2 cellular contexts compared by ENCODE assay signal in the genomic region with DNA sequence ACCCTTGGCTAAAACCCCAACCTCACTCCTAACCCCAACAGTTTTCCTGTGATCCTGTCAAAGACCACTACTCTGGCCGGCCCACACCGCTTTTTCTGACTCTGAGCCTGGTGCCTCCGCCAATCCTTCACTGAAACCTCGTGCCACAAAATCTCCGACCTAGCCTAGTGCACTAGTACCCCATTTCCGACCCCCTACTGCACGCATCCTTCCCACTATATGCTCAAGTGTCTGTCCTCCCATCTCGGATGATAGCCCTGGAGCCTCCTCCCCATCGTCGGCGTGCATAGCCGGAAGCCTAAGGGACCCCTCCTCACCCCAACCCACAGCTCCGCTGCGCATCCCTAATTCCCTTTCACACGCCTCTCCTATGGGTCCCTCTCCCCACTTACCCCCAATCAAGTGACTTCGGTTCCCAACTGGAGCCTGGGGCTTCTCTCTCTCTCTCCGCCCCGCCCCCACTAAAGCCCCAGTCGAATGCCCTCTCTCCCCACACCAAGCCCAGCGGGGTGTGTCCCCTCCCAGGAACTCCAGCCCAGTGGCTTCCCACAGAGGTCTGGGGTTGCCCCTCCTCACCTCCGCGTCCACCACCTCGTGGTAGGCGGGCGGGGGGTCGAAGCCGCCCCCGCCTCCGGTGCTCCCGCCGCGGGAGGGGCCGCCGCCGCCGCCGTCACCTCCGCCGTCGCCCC.
TF ChIP-seq lines count a peak whose summit lies in the region.

No MANE protein-coding gene starts in this region.

TF ChIP-seq in SK-N-SH, 30 proteins besides CTCF, POLR2A, EP300 and RAD21:
- TF ChIP-seq POLR2AphosphoS5 (IDR thresholded peaks at IDR 0.05; ENCODE audit: low read depth, low read length), result 0 out of 2 replicates have a peak, but pooled peaks have one; percentile 14
- no peak for TF ChIP-seq TAF1 (IDR thresholded peaks at IDR 0.05; ENCODE audit: borderline replicate concordance, low read depth, low read length)
- TF ChIP-seq MXI1 (IDR thresholded peaks at IDR 0.05; ENCODE audit: low read depth, low read length), result peak; percentile 52; the same call in 1 of the 2 replicates

TF ChIP-seq in GM12878, 131 proteins besides CTCF, POLR2A, EP300 and RAD21:
- TF ChIP-seq CREM (IDR thresholded peaks at IDR 0.05; ENCODE audit: low read depth) (0 out of 2 replicates have a peak, but pooled peaks have one; percentile 15), SRF (IDR thresholded peaks at IDR 0.05; ENCODE audit: low read depth in 2 of 2, low read length in 2 of 2) (no peak), MXI1 (IDR thresholded peaks at IDR 0.05; ENCODE audit: low read depth, low read length) (0 out of 2 replicates have a peak, but pooled peaks have one; percentile 1), PAX5 (IDR thresholded peaks at IDR 0.05; ENCODE audit: borderline replicate concordance, low read depth, low read length) (peak; percentile 92), ZSCAN29 (IDR thresholded peaks at IDR 0.05) (0 out of 2 replicates have a peak, but pooled peaks have one; percentile 0), MEF2B (IDR thresholded peaks at IDR 0.05; ENCODE audit: partially characterized antibody, poor library complexity, severe bottlenecking) (peak; percentile 13), RUNX3 (IDR thresholded peaks at IDR 0.05; ENCODE audit: low read length) (peak; percentile 36; the same call in 1 of the 2 replicates), MTA2 (IDR thresholded peaks at IDR 0.05; ENCODE audit: low read depth) (peak; percentile 25; the same call in 1 of the 2 replicates), NBN (IDR thresholded peaks at IDR 0.05) (peak; percentile 75; the same call in 1 of the 2 replicates), HDAC6 (IDR thresholded peaks at IDR 0.05; ENCODE audit: unreplicated experiment) (no peak), IKZF2 (IDR thresholded peaks at IDR 0.05) (peak; percentile 50 to 52; a peak in 2 of 4 replicates), EGR1 (IDR thresholded peaks at IDR 0.05; ENCODE audit: borderline replicate concordance in 1 of 2, low read depth in 2 of 2, low read length in 2 of 2) (peak in 1 of 2 experiments; percentile 77; a peak in 1 of 3 replicates)
- TF ChIP-seq, protein P1, sequence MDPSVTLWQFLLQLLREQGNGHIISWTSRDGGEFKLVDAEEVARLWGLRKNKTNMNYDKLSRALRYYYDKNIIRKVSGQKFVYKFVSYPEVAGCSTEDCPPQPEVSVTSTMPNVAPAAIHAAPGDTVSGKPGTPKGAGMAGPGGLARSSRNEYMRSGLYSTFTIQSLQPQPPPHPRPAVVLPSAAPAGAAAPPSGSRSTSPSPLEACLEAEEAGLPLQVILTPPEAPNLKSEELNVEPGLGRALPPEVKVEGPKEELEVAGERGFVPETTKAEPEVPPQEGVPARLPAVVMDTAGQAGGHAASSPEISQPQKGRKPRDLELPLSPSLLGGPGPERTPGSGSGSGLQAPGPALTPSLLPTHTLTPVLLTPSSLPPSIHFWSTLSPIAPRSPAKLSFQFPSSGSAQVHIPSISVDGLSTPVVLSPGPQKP (IDR thresholded peaks at IDR 0.05; ENCODE audit: low read depth, low read length), result no peak
- TF ChIP-seq, protein P2, sequence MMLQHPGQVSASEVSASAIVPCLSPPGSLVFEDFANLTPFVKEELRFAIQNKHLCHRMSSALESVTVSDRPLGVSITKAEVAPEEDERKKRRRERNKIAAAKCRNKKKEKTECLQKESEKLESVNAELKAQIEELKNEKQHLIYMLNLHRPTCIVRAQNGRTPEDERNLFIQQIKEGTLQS (IDR thresholded peaks at IDR 0.05; ENCODE audit: borderline replicate concordance, extremely low read depth, low read depth, low read length), result no peak
- TF ChIP-seq, protein P3, sequence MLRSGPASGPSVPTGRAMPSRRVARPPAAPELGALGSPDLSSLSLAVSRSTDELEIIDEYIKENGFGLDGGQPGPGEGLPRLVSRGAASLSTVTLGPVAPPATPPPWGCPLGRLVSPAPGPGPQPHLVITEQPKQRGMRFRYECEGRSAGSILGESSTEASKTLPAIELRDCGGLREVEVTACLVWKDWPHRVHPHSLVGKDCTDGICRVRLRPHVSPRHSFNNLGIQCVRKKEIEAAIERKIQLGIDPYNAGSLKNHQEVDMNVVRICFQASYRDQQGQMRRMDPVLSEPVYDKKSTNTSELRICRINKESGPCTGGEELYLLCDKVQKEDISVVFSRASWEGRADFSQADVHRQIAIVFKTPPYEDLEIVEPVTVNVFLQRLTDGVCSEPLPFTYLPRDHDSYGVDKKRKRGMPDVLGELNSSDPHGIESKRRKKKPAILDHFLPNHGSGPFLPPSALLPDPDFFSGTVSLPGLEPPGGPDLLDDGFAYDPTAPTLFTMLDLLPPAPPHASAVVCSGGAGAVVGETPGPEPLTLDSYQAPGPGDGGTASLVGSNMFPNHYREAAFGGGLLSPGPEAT (IDR thresholded peaks at IDR 0.05; ENCODE audit: low read depth), result 0 out of 2 replicates have a peak, but pooled peaks have one; percentile 17
TF ChIP-seq in GM12878: peak in this region for 11.
